Comparison of ENCODE assay signal across 17 cellular contexts in genomic region chr10:44056947-44057811, GRCh38.
"Had no signal": no experiment of that assay in that cellular context is flagged by ENCODE, and none has a peak within 500 bp of the region (broad histone marks: within the 10 kb centered on the region; RNA-seq: fewer than 3 reads in every experiment).

No MANE protein-coding gene starts in this region.

- H3K36me3 ChIP-seq: tibial nerve, vagina had no signal

- H3K4me1 Mint-ChIP-seq: activated CD4-positive, alpha-beta memory T cell treated with anti-CD3 and anti-CD28 coated beads, Interleukin-2, amount 10 ng/mL, durations not matched to agents 7 days and 5 days; activated naive CD4-positive, alpha-beta T cell treated with anti-CD3 and anti-CD28 coated beads, Interleukin-2, amount 10 ng/mL, durations not matched to agents 7 days and 5 days had no signal

- H3K27me3 ChIP-seq: tibial nerve, vagina had no signal

- ATAC-seq: natural killer cell treated with Interleukin-12 subunit alpha and Interleukin-12 subunit beta and Interleukin-15 and Interleukin-18, amount 100 ng/mL, for 72 hours had no signal

- H3K4me3 ChIP-seq: coronary artery, tibial nerve, vagina had no signal

- H3K9me3 Mint-ChIP-seq: activated CD4-positive, alpha-beta memory T cell treated with anti-CD3 and anti-CD28 coated beads, Interleukin-2, amount 10 ng/mL, durations not matched to agents 7 days and 5 days; activated naive CD4-positive, alpha-beta T cell treated with anti-CD3 and anti-CD28 coated beads, Interleukin-2, amount 10 ng/mL, durations not matched to agents 7 days and 5 days; activated T-cell treated with anti-CD3 and anti-CD28 coated beads, Interleukin-2, amount 50 U/mL, for 24 hours; natural killer cell treated with Interleukin-12 subunit alpha and Interleukin-12 subunit beta and Interleukin-15 and Interleukin-18, amount 100 ng/mL, for 72 hours had no signal

- H3K27ac Mint-ChIP-seq: activated CD4-positive, alpha-beta memory T cell treated with anti-CD3 and anti-CD28 coated beads, Interleukin-2, amount 10 ng/mL, durations not matched to agents 7 days and 5 days; activated naive CD4-positive, alpha-beta T cell treated with anti-CD3 and anti-CD28 coated beads, Interleukin-2, amount 10 ng/mL, durations not matched to agents 7 days and 5 days; activated T-cell treated with anti-CD3 and anti-CD28 coated beads, Interleukin-2, amount 50 U/mL, for 24 hours; natural killer cell treated with Interleukin-12 subunit alpha and Interleukin-12 subunit beta and Interleukin-15 and Interleukin-18, amount 100 ng/mL, for 72 hours had no signal

- H3K36me3 Mint-ChIP-seq: activated naive CD4-positive, alpha-beta T cell treated with anti-CD3 and anti-CD28 coated beads, Interleukin-2, amount 10 ng/mL, durations not matched to agents 7 days and 5 days; natural killer cell treated with Interleukin-12 subunit alpha and Interleukin-12 subunit beta and Interleukin-15 and Interleukin-18, amount 100 ng/mL, for 72 hours had no signal

- DNase-seq: activated CD4-positive, alpha-beta memory T cell treated with anti-CD3 and anti-CD28 coated beads, Interleukin-2, amount 10 ng/mL, durations not matched to agents 7 days and 5 days; activated naive CD4-positive, alpha-beta T cell treated with anti-CD3 and anti-CD28 coated beads, Interleukin-2, amount 10 ng/mL, durations not matched to agents 7 days and 5 days; activated T-cell treated with anti-CD3 and anti-CD28 coated beads, Interleukin-2, amount 50 U/mL, for 24 hours; caudate nucleus; foreskin melanocyte; head of caudate nucleus; kidney glomerular epithelial cell; stimulated activated CD4-positive, alpha-beta T cell treated with anti-CD3 and anti-CD28 coated beads, Interleukin-4, amount 100 ng/mL, for 4 hours; stimulated activated CD8-positive, alpha-beta memory T cell treated with anti-CD3 and anti-CD28 coated beads, Interleukin-4, amount 100 ng/mL, for 48 hours; stimulated activated naive CD4-positive, alpha-beta T cell treated with Interleukin-2 at 50 U/mL for 16 hours; substantia nigra; T-helper 1 cell had no signal

- H3K4me3 Mint-ChIP-seq: activated CD4-positive, alpha-beta memory T cell treated with anti-CD3 and anti-CD28 coated beads, Interleukin-2, amount 10 ng/mL, durations not matched to agents 7 days and 5 days; activated naive CD4-positive, alpha-beta T cell treated with anti-CD3 and anti-CD28 coated beads, Interleukin-2, amount 10 ng/mL, durations not matched to agents 7 days and 5 days; activated T-cell treated with anti-CD3 and anti-CD28 coated beads, Interleukin-2, amount 50 U/mL, for 24 hours; natural killer cell treated with Interleukin-12 subunit alpha and Interleukin-12 subunit beta and Interleukin-15 and Interleukin-18, amount 100 ng/mL, for 72 hours had no signal

- H3K27ac ChIP-seq: coronary artery, tibial nerve, vagina, VCaP had no signal

- H3K9me3 ChIP-seq: tibial nerve, vagina had no signal
